In genomic region chr10:103985726-103986125, GRCh38 we compare ENCODE assay signal across 13 cellular contexts.
"Had no signal": no experiment of that assay in that cellular context is flagged by ENCODE, and none has a peak within 500 bp of the region (broad histone marks: within the 10 kb centered on the region; RNA-seq: fewer than 3 reads in every experiment).

No MANE protein-coding gene starts in this region.

- H3K27me3 Mint-ChIP-seq: activated CD8-positive, alpha-beta T cell treated with anti-CD3 and anti-CD28 coated beads for 36 hours; activated naive CD8-positive, alpha-beta T cell treated with anti-CD3 and anti-CD28 coated beads, Interleukin-2, amount 10 ng/mL, durations not matched to agents 7 days and 5 days; T-cell; type B pancreatic cell had no signal

- H3K4me3 Mint-ChIP-seq: activated CD8-positive, alpha-beta T cell treated with anti-CD3 and anti-CD28 coated beads for 36 hours; activated naive CD8-positive, alpha-beta T cell treated with anti-CD3 and anti-CD28 coated beads, Interleukin-2, amount 10 ng/mL, durations not matched to agents 7 days and 5 days; T-cell; type B pancreatic cell had no signal

- H3K27ac Mint-ChIP-seq: activated CD8-positive, alpha-beta T cell treated with anti-CD3 and anti-CD28 coated beads for 36 hours had no signal

- ATAC-seq: left lobe of liver, T-cell had no signal

- H3K4me1 ChIP-seq: ascending aorta had no signal

- H3K4me3 ChIP-seq: ascending aorta, sigmoid colon had no signal

- H3K9me3 ChIP-seq: ascending aorta, sigmoid colon had no signal

- H3K9me3 Mint-ChIP-seq: activated CD8-positive, alpha-beta T cell treated with anti-CD3 and anti-CD28 coated beads for 36 hours; activated naive CD8-positive, alpha-beta T cell treated with anti-CD3 and anti-CD28 coated beads, Interleukin-2, amount 10 ng/mL, durations not matched to agents 7 days and 5 days; T-cell; type B pancreatic cell had no signal

- H3K27ac ChIP-seq: ascending aorta, sigmoid colon had no signal

- DNase-seq: activated CD4-positive, alpha-beta T cell treated with anti-CD3 and anti-CD28 coated beads for 4 hours; activated CD8-positive, alpha-beta memory T cell treated with anti-CD3 and anti-CD28 coated beads, Interleukin-2, amount 50 U/mL, for 4 hours; activated naive CD8-positive, alpha-beta T cell treated with anti-CD3 and anti-CD28 coated beads, Interleukin-2, amount 10 ng/mL, durations not matched to agents 7 days and 5 days; glutamatergic neuron; islet precursor cell; sigmoid colon; stimulated activated CD4-positive, alpha-beta T cell treated with anti-CD3 and anti-CD28 coated beads, Interleukin-12 subunit alpha, Interleukin-12 subunit beta, amount 100 ng/mL, for 4 hours; stimulated activated naive CD4-positive, alpha-beta T cell treated with Interleukin-2 at 50 U/mL for 16 hours had no signal

- H3K36me3 ChIP-seq: ascending aorta, sigmoid colon had no signal

- H3K27me3 ChIP-seq: ascending aorta, sigmoid colon had no signal
